17 cellular contexts compared by ENCODE assay signal in genomic region chr2:225597911-225598310, GRCh38.
"Had no signal": no experiment of that assay in that cellular context is flagged by ENCODE, and none has a peak within 500 bp of the region (broad histone marks: within the 10 kb centered on the region; RNA-seq: fewer than 3 reads in every experiment).

No MANE protein-coding gene starts in this region.

- H3K27ac Mint-ChIP-seq: activated CD4-positive, alpha-beta memory T cell treated with anti-CD3 and anti-CD28 coated beads, Interleukin-2, amount 10 ng/mL, durations not matched to agents 7 days and 5 days; activated CD4-positive, alpha-beta T cell treated with anti-CD3 and anti-CD28 coated beads for 36 hours; activated naive CD8-positive, alpha-beta T cell treated with anti-CD3 and anti-CD28 coated beads, Interleukin-2, amount 50 U/mL, for 24 hours; activated T-cell treated with anti-CD3 and anti-CD28 coated beads, Interleukin-2, amount 50 U/mL, for 72 hours; naive thymus-derived CD8-positive, alpha-beta T cell; stimulated activated naive CD8-positive, alpha-beta T cell treated with anti-CD3 and anti-CD28 coated beads, Interleukin-15, Interleukin-2, amounts not matched to agents 100 ng/mL and 50 ng/mL, for 24 hours had no signal

- H3K4me3 Mint-ChIP-seq: activated CD4-positive, alpha-beta memory T cell treated with anti-CD3 and anti-CD28 coated beads, Interleukin-2, amount 10 ng/mL, durations not matched to agents 7 days and 5 days; activated CD4-positive, alpha-beta T cell treated with anti-CD3 and anti-CD28 coated beads for 36 hours; activated naive CD8-positive, alpha-beta T cell treated with anti-CD3 and anti-CD28 coated beads, Interleukin-2, amount 50 U/mL, for 24 hours; activated T-cell treated with anti-CD3 and anti-CD28 coated beads, Interleukin-2, amount 50 U/mL, for 72 hours; brain; naive thymus-derived CD8-positive, alpha-beta T cell; stimulated activated naive CD8-positive, alpha-beta T cell treated with anti-CD3 and anti-CD28 coated beads, Interleukin-15, Interleukin-2, amounts not matched to agents 100 ng/mL and 50 ng/mL, for 24 hours had no signal

- H3K9me3 ChIP-seq: mucosa of descending colon, upper lobe of right lung had no signal

- H3K36me3 ChIP-seq: upper lobe of right lung, WERI-Rb-1 had no signal

- H3K4me3 ChIP-seq: mucosa of descending colon, upper lobe of right lung had no signal

- H3K4me1 Mint-ChIP-seq: activated CD4-positive, alpha-beta memory T cell treated with anti-CD3 and anti-CD28 coated beads, Interleukin-2, amount 10 ng/mL, durations not matched to agents 7 days and 5 days; activated CD4-positive, alpha-beta T cell treated with anti-CD3 and anti-CD28 coated beads for 36 hours; activated naive CD8-positive, alpha-beta T cell treated with anti-CD3 and anti-CD28 coated beads, Interleukin-2, amount 50 U/mL, for 24 hours; naive thymus-derived CD8-positive, alpha-beta T cell had no signal

- ATAC-seq: activated CD4-positive, alpha-beta T cell treated with anti-CD3 and anti-CD28 coated beads for 36 hours; activated naive CD8-positive, alpha-beta T cell treated with anti-CD3 and anti-CD28 coated beads, Interleukin-2, amount 50 U/mL, for 24 hours; activated T-cell treated with anti-CD3 and anti-CD28 coated beads, Interleukin-2, amount 50 U/mL, for 72 hours; mucosa of descending colon; naive thymus-derived CD8-positive, alpha-beta T cell; upper lobe of right lung had no signal

- DNase-seq: activated CD4-positive, alpha-beta memory T cell treated with anti-CD3 and anti-CD28 coated beads, Interleukin-2, amount 10 ng/mL, durations not matched to agents 7 days and 5 days; activated CD4-positive, alpha-beta T cell treated with anti-CD3 and anti-CD28 coated beads for 36 hours; activated CD8-positive, alpha-beta memory T cell treated with anti-CD3 and anti-CD28 coated beads, Interleukin-2, amount 50 U/mL, for 4 hours; activated naive CD8-positive, alpha-beta T cell treated with anti-CD3 and anti-CD28 coated beads, Interleukin-2, amount 50 U/mL, for 24 hours; activated T-cell treated with anti-CD3 and anti-CD28 coated beads, Interleukin-2, amount 50 U/mL, for 72 hours; dermis blood vessel endothelial cell; foreskin fibroblast; head of caudate nucleus; mammary epithelial cell; mucosa of descending colon; naive thymus-derived CD8-positive, alpha-beta T cell; stimulated activated CD4-positive, alpha-beta T cell treated with anti-CD3 and anti-CD28 coated beads, Interleukin-4, amount 100 ng/mL, for 24 hours; T-helper 1 cell; upper lobe of right lung; WERI-Rb-1 had no signal

- H3K27ac ChIP-seq: upper lobe of right lung, WERI-Rb-1 had no signal

- H3K9me3 Mint-ChIP-seq: activated CD4-positive, alpha-beta memory T cell treated with anti-CD3 and anti-CD28 coated beads, Interleukin-2, amount 10 ng/mL, durations not matched to agents 7 days and 5 days; activated naive CD8-positive, alpha-beta T cell treated with anti-CD3 and anti-CD28 coated beads, Interleukin-2, amount 50 U/mL, for 24 hours; activated T-cell treated with anti-CD3 and anti-CD28 coated beads, Interleukin-2, amount 50 U/mL, for 72 hours; stimulated activated naive CD8-positive, alpha-beta T cell treated with anti-CD3 and anti-CD28 coated beads, Interleukin-15, Interleukin-2, amounts not matched to agents 100 ng/mL and 50 ng/mL, for 24 hours had no signal

- H3K4me1 ChIP-seq: upper lobe of right lung had no signal

- H3K27me3 ChIP-seq: upper lobe of right lung had no signal

- H3K27me3 Mint-ChIP-seq: brain had no signal
